ENCODE assay signal across 10 cellular contexts in genomic region chr5:169584998-169585451, GRCh38. TPM values are rescaled to one million over a fixed set of nuclear protein-coding genes. Genes with fewer than 3 reads are reported as not detected.
DNase-seq lines count a peak whose midpoint lies in the region; ATAC-seq and TF ChIP-seq lines count a peak whose summit lies in the region.
"Had no signal": no experiment of that assay in that cellular context is flagged by ENCODE, and none has a peak within 500 bp of the region (broad histone marks: within the 10 kb centered on the region; RNA-seq: fewer than 3 reads in every experiment).

No MANE protein-coding gene starts in this region.

- H3K4me3 ChIP-seq in OCI-LY3 (ENCODE audit: low read length) (peak overlapping the region; percentile 89), upper lobe of left lung (peak overlapping the region in 1 of 4 donors; percentile 98)

- no peak for TF ChIP-seq POLR2A in upper lobe of left lung (IDR thresholded peaks at IDR 0.05)

- peak overlapping the region; percentile 80 for H3K27ac Mint-ChIP-seq in endothelial cell (ENCODE audit: unreplicated experiment)
- H3K27ac Mint-ChIP-seq in progenitor cell of endocrine pancreas, result peak overlapping the region; percentile 89

- H3K9me3 Mint-ChIP-seq in endothelial cell (ENCODE audit: unreplicated experiment) (no peaks in the 10 kb centered on the region), progenitor cell of endocrine pancreas (ENCODE audit: low read depth) (no peaks in the 10 kb centered on the region)

- H3K4me3 Mint-ChIP-seq in endothelial cell (ENCODE audit: unreplicated experiment), result peak overlapping the region; percentile 96
- H3K4me3 Mint-ChIP-seq in progenitor cell of endocrine pancreas (ENCODE audit: low read depth), result peak overlapping the region; percentile 94

- no peak for TF ChIP-seq CTCF in OCI-LY3 (IDR thresholded peaks at IDR 0.05; ENCODE audit: low read depth, low read length)
- TF ChIP-seq CTCF in endothelial cell (IDR thresholded peaks at IDR 0.05; ENCODE audit: unreplicated experiment), result no peak
- TF ChIP-seq CTCF in progenitor cell of endocrine pancreas (IDR thresholded peaks at IDR 0.05; ENCODE audit: unreplicated experiment), result peak; percentile 23
- no peak for TF ChIP-seq CTCF in upper lobe of left lung (IDR thresholded peaks at IDR 0.05)

- no peaks in the 10 kb centered on the region for H4K20me1 ChIP-seq in OCI-LY3 (ENCODE audit: insufficient read depth, low read length)

- H3K9me3 ChIP-seq in OCI-LY3 (ENCODE audit: insufficient read depth, low read length), result no peaks in the 10 kb centered on the region
- H3K9me3 ChIP-seq in upper lobe of left lung, result no peaks in the 10 kb centered on the region

- no peak overlapping the region for H3K9ac ChIP-seq in OCI-LY3 (ENCODE audit: low read length)

- H2AFZ ChIP-seq in OCI-LY3 (ENCODE audit: low read depth, low read length), result no peak overlapping the region

- TF ChIP-seq EP300 in upper lobe of left lung (IDR thresholded peaks at IDR 0.05), result no peak

- H3K27me3 Mint-ChIP-seq in endothelial cell (ENCODE audit: unreplicated experiment), result peaks cover 1% of the 10 kb centered on the region
- H3K27me3 Mint-ChIP-seq in progenitor cell of endocrine pancreas, result no peaks in the 10 kb centered on the region

- peaks cover 42% of the 10 kb centered on the region for H3K79me2 ChIP-seq in OCI-LY3 (ENCODE audit: low read length)

- H3K27me3 ChIP-seq in OCI-LY3 (ENCODE audit: low read depth, low read length) (peaks cover under 1% of the 10 kb centered on the region; the same call in 1 of the 2 replicates), upper lobe of left lung (no peaks in the 10 kb centered on the region)

- DNase-seq in NCI-H82 (lab: John Stamatoyannopoulos, UW) (peak; percentile 26), NCI-H82 treated with DMSO at 0.1 percent for 48 hours (lab: John Stamatoyannopoulos, UW; ENCODE audit: unreplicated experiment) (no peak), endothelial cell (ENCODE audit: low spot score) (no peak), progenitor cell of endocrine pancreas (ENCODE audit: low spot score, unreplicated experiment) (no peak), NCI-H526 (lab: John Stamatoyannopoulos, UW) (no peak), upper lobe of left lung (no peak)
- DNase-seq: ACHN, nucleus accumbens had no signal

- ATAC-seq in upper lobe of left lung (ENCODE audit: low FRiP score in 2 of 2), result no peak
- ATAC-seq in GM19395 (IDR thresholded peaks at IDR 0.05; ENCODE audit: unreplicated experiment), result no peak

- H3K4me1 Mint-ChIP-seq in endothelial cell (ENCODE audit: unreplicated experiment) (peaks cover 15% of the 10 kb centered on the region), progenitor cell of endocrine pancreas (ENCODE audit: low read depth) (peaks cover 28% of the 10 kb centered on the region)

- H3K27ac ChIP-seq in OCI-LY3 (ENCODE audit: low read length) (no peak overlapping the region), upper lobe of left lung (no peak overlapping the region)

- H3K36me3 Mint-ChIP-seq in endothelial cell (ENCODE audit: low read depth, unreplicated experiment) (no peaks in the 10 kb centered on the region), progenitor cell of endocrine pancreas (ENCODE audit: insufficient read depth) (peaks cover 6% of the 10 kb centered on the region)

- 72 to 89% methylated on average over 5 of the region's 5 CpGs for WGBS in upper lobe of left lung, 2 donors

- peak overlapping the region; percentile 96 for H3K4me2 ChIP-seq in OCI-LY3 (ENCODE audit: low read length)

- H3K36me3 ChIP-seq in OCI-LY3 (replicated peaks; ENCODE audit: low read depth, low read length) (peaks cover 15% of the 10 kb centered on the region), upper lobe of left lung (peaks cover 0 to 17% (median 5%) of the 10 kb centered on the region in 4 donors)

- peaks cover 24% of the 10 kb centered on the region for H3K4me1 ChIP-seq in OCI-LY3 (ENCODE audit: low read length)
- peaks cover 8 to 11% (median 9%) of the 10 kb centered on the region in 4 donors for H3K4me1 ChIP-seq in upper lobe of left lung

RNA-seq across cellular contexts. Expression of gene SPDL1, which starts 1.5 kb away (rescaled TPM):
- total RNA-seq in endothelial cell (ENCODE audit: unreplicated experiment) (38.6 TPM), progenitor cell of endocrine pancreas (38.1 and 38.3 TPM in 2 replicates), upper lobe of left lung (1 to 10 TPM; 1.9 to 9.2 (median 5.5) TPM)

RNA-seq across cellular contexts. Expression of gene DOCK2, which starts 52.0 kb away (rescaled TPM):
- total RNA-seq in endothelial cell (ENCODE audit: unreplicated experiment), result 6.5 TPM
- 0.78 TPM in 1 of 2 replicates, not detected in the other for total RNA-seq in progenitor cell of endocrine pancreas
- total RNA-seq in upper lobe of left lung, result 100 to 1,000 TPM in 1 of 6 donors, 10 to 100 TPM in 5; 46.7 to 150 (median 73.8) TPM
